In genomic region chr2:102056079-102056581, GRCh38 we compare ENCODE assay signal across 17 cellular contexts.
DNase-seq lines count a peak whose midpoint lies in the region; TF ChIP-seq lines count a peak whose summit lies in the region.
"Had no signal": no experiment of that assay in that cellular context is flagged by ENCODE, and none has a peak within 500 bp of the region (broad histone marks: within the 10 kb centered on the region; RNA-seq: fewer than 3 reads in every experiment).

No MANE protein-coding gene starts in this region.

- TF ChIP-seq POLR2A in sigmoid colon (IDR thresholded peaks at IDR 0.05) = no peak

- H3K36me3 Mint-ChIP-seq in chondrocyte (ENCODE audit: low read depth) = no peaks in the 10 kb centered on the region

- H3K9me3 ChIP-seq in left ventricle myocardium inferior (replicated peaks) (no peaks in the 10 kb centered on the region), sigmoid colon (no peaks in the 10 kb centered on the region)
- H3K9me3 ChIP-seq: HAP-1 had no signal

- TF ChIP-seq CTCF in chondrocyte (IDR thresholded peaks at IDR 0.05) = no peak
- no peak for TF ChIP-seq CTCF in left ventricle myocardium inferior (IDR thresholded peaks at IDR 0.05; ENCODE audit: borderline replicate concordance)
- no peak for TF ChIP-seq CTCF in sigmoid colon (IDR thresholded peaks at IDR 0.05)

- no peak for DNase-seq in chondrocyte (ENCODE audit: low spot score)
- DNase-seq in left ventricle myocardium inferior = no peak
- DNase-seq in sigmoid colon = no peak
- DNase-seq in activated T-cell treated with anti-CD3 and anti-CD28 coated beads for 4 hours = no peak
- no peak for DNase-seq in DMS153 treated with DMSO at 0.1 percent for 48 hours (lab: John Stamatoyannopoulos, UW; ENCODE audit: unreplicated experiment)
- no peak for DNase-seq in NCI-H526 (lab: John Stamatoyannopoulos, UW)
- no peak for DNase-seq in NCI-H2029 (lab: John Stamatoyannopoulos, UW)
- DNase-seq: activated CD8-positive, alpha-beta memory T cell treated with anti-CD3 and anti-CD28 coated beads, Interleukin-2, amount 50 U/mL, for 4 hours; activated naive CD4-positive, alpha-beta T cell treated with anti-CD3 and anti-CD28 coated beads for 36 hours; brain microvascular endothelial cell; DMS79 treated with DMSO at 0.1 percent for 48 hours; effector memory CD8-positive, alpha-beta T cell; NCI-H1048; SHP77 had no signal

- TF ChIP-seq EP300 in sigmoid colon (IDR thresholded peaks at IDR 0.05) = no peak

- H3K4me1 Mint-ChIP-seq in chondrocyte (ENCODE audit: low read depth) = peaks cover 50% of the 10 kb centered on the region

- no peaks in the 10 kb centered on the region for H3K9me3 Mint-ChIP-seq in chondrocyte (ENCODE audit: low read depth)
- H3K9me3 Mint-ChIP-seq: activated naive CD4-positive, alpha-beta T cell treated with anti-CD3 and anti-CD28 coated beads for 36 hours; effector memory CD8-positive, alpha-beta T cell; T-helper 1 cell treated with Interleukin-12 subunit alpha and Interleukin-12 subunit beta and Interleukin-4 antibody, amounts not matched to agents 30 μg/mL and 1 μg/mL, for 36 hours had no signal

- 88 to 89% methylated on average over 3 of the region's 3 CpGs for WGBS in sigmoid colon, 2 donors

- H3K36me3 ChIP-seq in left ventricle myocardium inferior (no peaks in the 10 kb centered on the region), sigmoid colon (no peaks in the 10 kb centered on the region)
- H3K36me3 ChIP-seq: brain microvascular endothelial cell, HAP-1 had no signal

- intact Hi-C loops in left ventricle myocardium inferior (cut with micrococcal nuclease) = no loop called here
- intact Hi-C loops in sigmoid colon (cut with DNase I) = no loop called here

- H3K27ac ChIP-seq in left ventricle myocardium inferior (replicated peaks) = peak overlapping the region; percentile 63
- peak overlapping the region; percentile 1 to 37 (median 10) for H3K27ac ChIP-seq in sigmoid colon
- H3K27ac ChIP-seq: brain microvascular endothelial cell, C4-2B had no signal

- H3K4me3 Mint-ChIP-seq in chondrocyte (ENCODE audit: unreplicated experiment) = no peak overlapping the region
- H3K4me3 Mint-ChIP-seq: activated naive CD4-positive, alpha-beta T cell treated with anti-CD3 and anti-CD28 coated beads for 36 hours; effector memory CD8-positive, alpha-beta T cell; T-helper 1 cell treated with Interleukin-12 subunit alpha and Interleukin-12 subunit beta and Interleukin-4 antibody, amounts not matched to agents 30 μg/mL and 1 μg/mL, for 36 hours had no signal

- H3K27me3 Mint-ChIP-seq in chondrocyte (ENCODE audit: low read depth) = no peaks in the 10 kb centered on the region

- H3K4me3 ChIP-seq in left ventricle myocardium inferior (no peak overlapping the region), sigmoid colon (no peak overlapping the region)
- H3K4me3 ChIP-seq: HAP-1 had no signal

- H3K4me1 ChIP-seq in left ventricle myocardium inferior (peaks cover 54% of the 10 kb centered on the region), sigmoid colon (peaks cover 0 to 40% (median 34%) of the 10 kb centered on the region in 4 donors)
- H3K4me1 ChIP-seq: HAP-1 had no signal

- no peaks in the 10 kb centered on the region for H3K27me3 ChIP-seq in left ventricle myocardium inferior (ENCODE audit: low read depth)
- no peaks in the 10 kb centered on the region for H3K27me3 ChIP-seq in sigmoid colon
- H3K27me3 ChIP-seq: brain microvascular endothelial cell had no signal

- H3K27ac Mint-ChIP-seq in chondrocyte (ENCODE audit: unreplicated experiment) = peak overlapping the region; percentile 32
- H3K27ac Mint-ChIP-seq: activated naive CD4-positive, alpha-beta T cell treated with anti-CD3 and anti-CD28 coated beads for 36 hours; effector memory CD8-positive, alpha-beta T cell; T-helper 1 cell treated with Interleukin-12 subunit alpha and Interleukin-12 subunit beta and Interleukin-4 antibody, amounts not matched to agents 30 μg/mL and 1 μg/mL, for 36 hours had no signal
